19 cellular contexts compared by ENCODE assay signal in the genomic region with DNA sequence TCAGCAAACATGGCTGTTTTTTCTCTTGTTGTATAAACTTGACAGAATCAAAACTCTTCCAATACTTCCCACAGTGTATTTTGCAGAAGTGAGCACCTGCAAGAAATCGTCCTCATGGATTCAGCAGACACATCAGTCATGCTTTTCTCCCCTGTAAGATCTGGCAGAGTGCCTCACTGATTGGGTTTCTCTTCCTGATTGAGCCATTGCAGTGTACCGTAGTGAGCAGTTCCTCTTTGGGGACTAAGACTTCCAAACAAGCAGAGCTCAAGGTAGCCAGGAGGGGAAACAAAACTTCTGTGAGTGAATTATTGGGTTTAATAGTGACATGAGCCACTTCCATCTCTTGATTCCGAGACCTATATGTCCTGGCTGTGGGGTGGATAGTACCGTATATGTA.
"Had no signal": no experiment of that assay in that cellular context is flagged by ENCODE, and none has a peak within 500 bp of the region (broad histone marks: within the 10 kb centered on the region; RNA-seq: fewer than 3 reads in every experiment).

No MANE protein-coding gene starts in this region.

- H3K9me3 ChIP-seq: gastroesophageal sphincter, heart left ventricle, lower lobe of right lung, thoracic aorta, upper lobe of right lung had no signal

- ATAC-seq: activated T-cell treated with anti-CD3 and anti-CD28 coated beads, Interleukin-2, amount 50 U/mL, for 4 hours; gastroesophageal sphincter; heart left ventricle; lower lobe of right lung; naive thymus-derived CD8-positive, alpha-beta T cell; T-helper 17 cell; upper lobe of right lung had no signal

- H3K36me3 ChIP-seq: gastroesophageal sphincter, heart left ventricle, lower lobe of right lung, thoracic aorta, upper lobe of right lung had no signal

- H3K4me1 ChIP-seq: lower lobe of right lung, upper lobe of right lung had no signal

- H3K4me3 ChIP-seq: gastroesophageal sphincter, heart left ventricle, lower lobe of right lung, thoracic aorta, upper lobe of right lung had no signal

- DNase-seq: activated CD4-positive, alpha-beta T cell treated with anti-CD3 and anti-CD28 coated beads for 4 hours; activated CD4-positive, alpha-beta T cell treated with anti-CD3 and anti-CD28 coated beads, Interleukin-2, amount 50 U/mL, for 48 hours; activated CD4-positive, CD25-positive, alpha-beta regulatory T cell; activated CD8-positive, alpha-beta memory T cell treated with anti-CD3 and anti-CD28 coated beads, Interleukin-2, amount 50 U/mL, for 48 hours; activated naive CD4-positive, alpha-beta T cell treated with Interleukin-2 at 50 U/mL for 16 hours; activated naive CD8-positive, alpha-beta T cell treated with anti-CD3 and anti-CD28 coated beads, Interleukin-2, amount 10 ng/mL, durations not matched to agents 7 days and 5 days; activated T-cell treated with anti-CD3 and anti-CD28 coated beads, Interleukin-2, amount 50 U/mL, for 4 hours; amniotic stem cell; cerebellar nuclear complex; cortex of kidney; heart left ventricle; lower lobe of right lung; naive thymus-derived CD8-positive, alpha-beta T cell; stimulated activated CD4-positive, alpha-beta T cell treated with anti-CD3 and anti-CD28 coated beads, Interleukin-4, amount 100 ng/mL, for 1 hour; stimulated activated naive CD4-positive, alpha-beta T cell treated with Interleukin-2 at 50 U/mL for 16 hours; T-helper 17 cell; upper lobe of right lung had no signal
